12 cellular contexts compared by ENCODE assay signal in the genomic region with DNA sequence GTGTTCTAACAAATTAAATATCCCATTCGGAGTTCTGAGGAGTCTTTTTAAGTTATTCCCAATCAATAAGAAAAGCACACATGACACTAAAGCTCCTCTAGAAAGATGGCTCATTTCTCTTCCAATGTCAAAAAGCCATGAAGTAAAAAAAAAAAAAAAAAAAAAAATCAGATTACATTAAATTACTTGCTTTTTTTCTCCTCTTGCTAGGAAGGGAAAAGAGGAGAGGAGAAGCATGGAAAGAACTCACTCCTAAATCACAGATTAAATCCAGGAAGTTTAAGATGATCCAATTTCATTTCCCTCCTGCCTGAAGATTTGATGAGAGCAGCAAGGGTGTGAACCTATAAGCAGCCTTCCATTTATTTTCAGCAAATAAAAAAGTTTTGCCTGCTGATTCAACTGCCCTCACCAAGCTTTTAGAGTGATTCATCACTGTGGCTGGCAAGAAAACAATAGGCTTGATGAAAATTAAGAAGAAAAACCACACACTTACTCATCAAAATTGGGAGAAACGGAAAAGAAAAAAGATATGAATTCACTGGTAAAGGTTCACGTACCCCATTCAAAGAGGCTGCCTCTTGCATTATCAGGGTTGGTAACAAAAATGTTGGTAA. TPM values are rescaled to one million over a fixed set of nuclear protein-coding genes. Genes with fewer than 3 reads are reported as not detected.
DNase-seq lines count a peak whose midpoint lies in the region; ATAC-seq, FAIRE-seq and TF ChIP-seq lines count a peak whose summit lies in the region.
"Had no signal": no experiment of that assay in that cellular context is flagged by ENCODE, and none has a peak within 500 bp of the region (broad histone marks: within the 10 kb centered on the region; RNA-seq: fewer than 3 reads in every experiment).

No MANE protein-coding gene starts in this region.

- POLR2A ChIA-PET in A549 (lab: Yijun Ruan, JAX) = no interaction called here

- H3K27me3 Mint-ChIP-seq in HFFc6 (ENCODE audit: insufficient read depth) = peaks cover 4% of the 10 kb centered on the region

- peaks cover 30% of the 10 kb centered on the region for H3K36me3 Mint-ChIP-seq in HFFc6 (ENCODE audit: low read depth)

- WGBS in A549 (ENCODE audit: missing lambda C conversion rate) = 27% methylated on average over 3 of the region's 3 CpGs

- DNase-seq in A549 (ENCODE audit: low read depth in 1 of 2, low spot score in 1 of 2) (peak in 1 of 2 experiments; percentile 66), HFFc6 (peak; percentile 95), SW 1271 (lab: John Stamatoyannopoulos, UW) (peak; percentile 81 to 94), fibroblast of the aortic adventitia (ENCODE audit: low read depth) (peak; percentile 98), NCI-H1092 (lab: John Stamatoyannopoulos, UW) (no peak), NCI-H2107 treated with DMSO at 0.1 percent for 48 hours (lab: John Stamatoyannopoulos, UW; ENCODE audit: unreplicated experiment) (no peak), activated T-cell treated with anti-CD3 and anti-CD28 coated beads for 4 hours (no peak)
- DNase-seq: NCI-H2107 had no signal

- H3K4me2 ChIP-seq in A549 = peak overlapping the region; percentile 78

- H3K4me3 ChIP-seq in A549 (peak overlapping the region; percentile 14; the same call in 1 of the 3 replicates), fibroblast of the aortic adventitia (ENCODE audit: low read depth, low read length) (no peak overlapping the region)
- H3K4me3 ChIP-seq: BLaER1 treated with 17β-estradiol and CSF1 and Interleukin-3, amounts not matched to agents 10 nM and 100 nM had no signal

- TF ChIP-seq RAD21 in A549 (conservative IDR thresholded peaks at IDR 0.05 in 1 of 2, IDR thresholded peaks at IDR 0.05 in 1 of 2) = no peak

- no peaks in the 10 kb centered on the region for H3K9me3 ChIP-seq in A549
- H3K9me3 ChIP-seq: BLaER1 treated with 17β-estradiol and CSF1 and Interleukin-3, amounts not matched to agents 10 nM and 100 nM had no signal

- H3K27ac ChIP-seq in A549 = peak overlapping the region; percentile 75 to 82
- H3K27ac ChIP-seq: BLaER1 treated with 17β-estradiol and CSF1 and Interleukin-3, amounts not matched to agents 10 nM and 100 nM had no signal

- peak; percentile 46 to 51; a peak in 3 of 6 replicates for ATAC-seq in A549
- ATAC-seq in GM21619 (IDR thresholded peaks at IDR 0.05; ENCODE audit: unreplicated experiment) = no peak

- peaks cover 92% of the 10 kb centered on the region for H3K4me1 ChIP-seq in A549

- no peak for FAIRE-seq in A549 (lab: Jason Lieb, UNC)

- no peak for TF ChIP-seq EP300 in A549 (IDR thresholded peaks at IDR 0.05)

- peak overlapping the region; percentile 72 for H3K27ac Mint-ChIP-seq in HFFc6

- no peak for TF ChIP-seq POLR2A in A549 (IDR thresholded peaks at IDR 0.05; ENCODE audit: low read length)

- H3K9me3 Mint-ChIP-seq in HFFc6 = no peaks in the 10 kb centered on the region
- H3K9me3 Mint-ChIP-seq: neural crest cell had no signal

- H3K4me1 Mint-ChIP-seq in HFFc6 (ENCODE audit: low read depth) = peaks cover 88% of the 10 kb centered on the region

- TF ChIP-seq CTCF in A549 (IDR thresholded peaks at IDR 0.05) (no peak), HFFc6 (IDR thresholded peaks at IDR 0.05) (no peak), fibroblast of the aortic adventitia (IDR thresholded peaks at IDR 0.05; ENCODE audit: insufficient read depth, low read length) (no peak)

- CTCF ChIA-PET in A549 (lab: Yijun Ruan, JAX) = interaction anchor here (0.6 to 4.3 kb wide), 2 partner anchors 242 to 274 kb away, joined by 4 to 18 read pairs; no protein-coding TSS in a partner anchor

- peak overlapping the region; percentile 70 for H3K4me3 Mint-ChIP-seq in HFFc6
- H3K4me3 Mint-ChIP-seq: neural crest cell had no signal

TF ChIP-seq in A549, 52 proteins besides CTCF, POLR2A, EP300 and RAD21:
- no peak for TF ChIP-seq HOXB5 (CRISPR knock-in tag; IDR thresholded peaks at IDR 0.05)
- no peak for TF ChIP-seq HDAC2 (IDR thresholded peaks at IDR 0.05)
- peak; percentile 24; the same call in 1 of the 2 replicates for TF ChIP-seq GATA3 (IDR thresholded peaks at IDR 0.05; ENCODE audit: borderline replicate concordance)
- TF ChIP-seq MAFK (IDR thresholded peaks at IDR 0.05; ENCODE audit: partially characterized antibody) = peak; percentile 57
- peak; percentile 70; the same call in 1 of the 2 replicates for TF ChIP-seq FOSL2 (IDR thresholded peaks at IDR 0.05)
- peak; percentile 82 for TF ChIP-seq FOSL2 (CRISPR knock-in tag; IDR thresholded peaks at IDR 0.05)
- TF ChIP-seq JUNB (IDR thresholded peaks at IDR 0.05) = peak; percentile 69
- no peak for TF ChIP-seq TFCP2L1 (CRISPR knock-in tag; IDR thresholded peaks at IDR 0.05)
- TF ChIP-seq ZFP36 (IDR thresholded peaks at IDR 0.05; ENCODE audit: borderline replicate concordance, partially characterized antibody) = no peak
- 0 out of 5 replicates have a peak, but pooled peaks of 1 of the 2 experiments have one; percentile 27 for TF ChIP-seq JUN (IDR thresholded peaks at IDR 0.05)

RNA-seq across cellular contexts. Expression of gene MYO10, which starts 19.7 kb away (rescaled TPM):
- 68.0 and 132 TPM in 2 replicates for polyA plus RNA-seq in A549 (2011; rRNA removed)
- 28.5 and 36.3 TPM in 2 replicates for polyA plus RNA-seq in A549 (2012; cell fraction: cytosol; rRNA removed)
- 35.8 and 50.4 TPM in 2 replicates for polyA plus RNA-seq in A549 (2012; cell fraction: nucleus; rRNA removed)
- 68.5 to 71.5 TPM (median 68.9 TPM) in 3 replicates for polyA plus RNA-seq in A549 (2017; fragmentation: RNase III; extraction: RNeasy Plus Mini Kit Qiagen cat#74134 plus additional on column Dnase treatment)
- 236 and 309 TPM in 2 replicates for polyA minus RNA-seq in A549 (2011; rRNA and poly(A)+ RNA removed)
- 100 to 1,000 TPM in 5 of 6 experiments, 10 to 100 TPM in 1; 99.4 to 142 (median 129) TPM for total RNA-seq in HFFc6 (2021; fragmentation: NEBNext Ultra II Directional; extraction: Animal tissue kit (Norgen Biotek cat#: 25700))
- 37.1 and 324 TPM in 2 replicates for total RNA-seq in fibroblast of the aortic adventitia (ENCODE audit: low replicate concordance)
- total RNA-seq: T-helper 1 cell treated with Interleukin-12 subunit alpha and Interleukin-12 subunit beta and Interleukin-4 antibody, amounts not matched to agents 30 ng/mL and 1 ng/mL, for 36 hours had no signal

Comparison
In these comparisons a context has a peak if more than half of its experiments do, and no peak if none do; other contexts are left out.
1. DNase-seq: peak in HFFc6 (single experiment), SW 1271 (2 of 2) and fibroblast of the aortic adventitia (single experiment); none in NCI-H1092 (single experiment), NCI-H2107 treated with DMSO at 0.1 percent for 48 hours (single experiment) and activated T-cell treated with anti-CD3 and anti-CD28 coated beads for 4 hours (single experiment).